15 cellular contexts compared by ENCODE assay signal in the genomic region with DNA sequence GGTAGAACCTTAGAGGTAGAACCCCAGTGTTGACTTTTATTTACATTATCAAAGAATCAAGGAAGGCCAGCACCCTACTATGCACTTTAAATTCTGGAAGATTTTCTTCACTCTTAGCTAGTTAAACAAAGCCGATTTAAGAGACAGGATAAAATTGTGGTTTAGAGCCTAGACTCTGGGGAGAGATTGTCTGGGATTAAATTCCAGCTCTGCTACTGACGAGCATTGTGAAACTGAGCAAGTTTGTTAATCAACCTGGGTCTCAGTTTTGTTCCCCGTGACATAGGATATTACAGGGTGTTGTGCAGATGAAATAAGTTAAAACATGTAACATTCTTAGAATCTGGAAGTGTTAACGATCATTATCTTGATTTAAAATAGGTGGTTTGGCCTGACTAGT.
A peak's percentile ranks its signal among the peaks of the same experiment; 100 is the strongest.
DNase-seq lines count a peak whose midpoint lies in the region; ATAC-seq and TF ChIP-seq lines count a peak whose summit lies in the region.
"Had no signal": no experiment of that assay in that cellular context is flagged by ENCODE, and none has a peak within 500 bp of the region (broad histone marks: within the 10 kb centered on the region; RNA-seq: fewer than 3 reads in every experiment).

No MANE protein-coding gene starts in this region.

- ATAC-seq in activated T-cell treated with anti-CD3 and anti-CD28 coated beads, Interleukin-2, amount 50 U/mL, for 72 hours (replicated peaks in 1 of 2), result peak in 1 of 2 donors; percentile 5
- ATAC-seq in IMR-90 (ENCODE audit: low read depth), result no peak
- no peak for ATAC-seq in HG02623 (IDR thresholded peaks at IDR 0.05; ENCODE audit: unreplicated experiment)

- no peak overlapping the region for H2AK9ac ChIP-seq in IMR-90 (replicated peaks; ENCODE audit: low read depth, low read length, poor library complexity)

- H3K9me1 ChIP-seq in IMR-90 (ENCODE audit: insufficient read depth, low read length), result peaks cover 13% of the 10 kb centered on the region

- DNase-seq in activated T-cell treated with anti-CD3 and anti-CD28 coated beads, Interleukin-2, amount 50 U/mL, for 72 hours, result no peak
- DNase-seq in activated T-cell treated with anti-CD3 and anti-CD28 coated beads, Interleukin-2, amount 50 U/mL, for 48 hours, result no peak
- DNase-seq in IMR-90, result no peak
- DNase-seq in epithelial cell of prostate (ENCODE audit: low read depth, low spot score), result no peak
- DNase-seq in NCI-H2081 (lab: John Stamatoyannopoulos, UW), result no peak
- no peak for DNase-seq in NCI-H2107 treated with DMSO at 0.1 percent for 48 hours (lab: John Stamatoyannopoulos, UW; ENCODE audit: unreplicated experiment)
- DNase-seq: activated CD4-positive, CD25-positive, alpha-beta regulatory T cell treated with anti-CD3 and anti-CD28 coated beads, Interleukin-2, amount 50 U/mL, for 72 hours; activated effector memory CD4-positive, alpha-beta T cell treated with anti-CD3 and anti-CD28 coated beads, Interleukin-2, amount 50 U/mL, for 16 hours; DMS153; mesendoderm; MM.1S had no signal

- H3K27ac ChIP-seq in IMR-90 (ENCODE audit: insufficient read depth, low read length) (no peak overlapping the region; the same call in 1 of the 2 replicates), epithelial cell of prostate (peak overlapping the region; percentile 92), skeletal muscle tissue (ENCODE audit: low read depth, low read length) (peak overlapping the region; percentile 16)

- H2BK5ac ChIP-seq in IMR-90 (ENCODE audit: low read depth, low read length, poor library complexity, severe bottlenecking), result peak overlapping the region; percentile 84

- TF ChIP-seq CTCF in IMR-90 (conservative IDR thresholded peaks at IDR 0.05; ENCODE audit: low read depth, low read length), result no peak

- H3K27me3 ChIP-seq in IMR-90 (ENCODE audit: control insufficient read depth, insufficient read depth, low read length), result no peaks in the 10 kb centered on the region
- no peaks in the 10 kb centered on the region for H3K27me3 ChIP-seq in skeletal muscle tissue (ENCODE audit: control insufficient read depth in 3 of 3, insufficient read depth in 3 of 3, low read length in 3 of 3)
- H3K27me3 ChIP-seq: upper lobe of left lung had no signal

- no peaks in the 10 kb centered on the region for H3K36me3 ChIP-seq in IMR-90 (ENCODE audit: control insufficient read depth, insufficient read depth, low read length)
- H3K36me3 ChIP-seq in skeletal muscle tissue (ENCODE audit: control insufficient read depth in 3 of 3, insufficient read depth in 3 of 3, low read length in 3 of 3), result no peaks in the 10 kb centered on the region
- H3K36me3 ChIP-seq: upper lobe of left lung had no signal

- H3K36me3 Mint-ChIP-seq in activated T-cell treated with anti-CD3 and anti-CD28 coated beads, Interleukin-2, amount 50 U/mL, for 72 hours (ENCODE audit: insufficient read depth in 2 of 2), result no peaks in the 10 kb centered on the region

- no peaks in the 10 kb centered on the region for H3K9me3 Mint-ChIP-seq in activated T-cell treated with anti-CD3 and anti-CD28 coated beads, Interleukin-2, amount 50 U/mL, for 72 hours
- H3K9me3 Mint-ChIP-seq: central memory CD8-positive, alpha-beta T cell had no signal

- H4K91ac ChIP-seq in IMR-90 (ENCODE audit: insufficient read depth, low read depth, low read length), result no peak overlapping the region

- peaks cover 5% of the 10 kb centered on the region for H3K4me1 Mint-ChIP-seq in activated T-cell treated with anti-CD3 and anti-CD28 coated beads, Interleukin-2, amount 50 U/mL, for 72 hours (ENCODE audit: low read depth)
- H3K4me1 Mint-ChIP-seq: central memory CD8-positive, alpha-beta T cell had no signal

- peak overlapping the region in 1 of 2 donors; percentile 45 for H3K4me3 Mint-ChIP-seq in activated T-cell treated with anti-CD3 and anti-CD28 coated beads, Interleukin-2, amount 50 U/mL, for 72 hours
- H3K4me3 Mint-ChIP-seq: central memory CD8-positive, alpha-beta T cell had no signal

- BruUV-seq in IMR-90 (replicated peaks; lab: Mats Ljungman, UMichigan), result no TSS peak

- H3K4me1 ChIP-seq in IMR-90 (ENCODE audit: control insufficient read depth, insufficient read depth, low read length) (peaks cover 6% of the 10 kb centered on the region), skeletal muscle tissue (ENCODE audit: control insufficient read depth in 3 of 3, insufficient read depth in 3 of 3, low read length in 3 of 3) (peaks cover 19 to 38% (median 35%) of the 10 kb centered on the region in 3 donors)

- H2BK15ac ChIP-seq in IMR-90 (ENCODE audit: low read depth, low read length), result peak overlapping the region; percentile 97; the same call in 2 of the 3 replicates

- no peak overlapping the region for H3K4me3 ChIP-seq in IMR-90 (ENCODE audit: insufficient read depth, low read depth, low read length)
- no peak overlapping the region for H3K4me3 ChIP-seq in skeletal muscle tissue (ENCODE audit: low read length in 3 of 3)
- H3K4me3 ChIP-seq: upper lobe of left lung had no signal

- TF ChIP-seq RAD21 in IMR-90 (IDR thresholded peaks at IDR 0.05; ENCODE audit: low read length), result no peak

- H2AK5ac ChIP-seq in IMR-90 (ENCODE audit: low read depth, low read length), result no peak overlapping the region

- 88% methylated on average over 1 of the region's 4 CpGs; no CpG with 5 or more reads in 1 of the 2 experiments for WGBS in IMR-90 (ENCODE audit: extremely low coverage in 2 of 2, insufficient read length in 1 of 2), 2 experiments

- dilution Hi-C loops in IMR-90 (cut with HindIII; ENCODE audit: low sequenced_read_pairs, unreplicated experiment), result no loop called here

- intact Hi-C loops in IMR-90 (cut with micrococcal nuclease), result no loop called here

- H3K27ac Mint-ChIP-seq in activated T-cell treated with anti-CD3 and anti-CD28 coated beads, Interleukin-2, amount 50 U/mL, for 72 hours, result peak overlapping the region; percentile 64

- H3K4me2 ChIP-seq in IMR-90 (ENCODE audit: low read depth, low read length), result no peak overlapping the region; the same call in 1 of the 2 replicates

- H3K18ac ChIP-seq in IMR-90 (ENCODE audit: low read depth, low read length), result no peak overlapping the region

- peak overlapping the region; percentile 22 to 58; a peak in 3 of 4 replicates for H4K8ac ChIP-seq in IMR-90 (ENCODE audit: low read depth in 2 of 2, low read length in 2 of 2)

- peak overlapping the region; percentile 87 for H2BK20ac ChIP-seq in IMR-90 (ENCODE audit: low read depth, low read length)

- CTCF ChIA-PET in IMR-90 (lab: Yijun Ruan, JAX), result no interaction called here

- POLR2A ChIA-PET in IMR-90 (lab: Charles Lee; ENCODE audit: unreplicated experiment), result interaction anchor here (0.6 kb wide), 1 partner anchor 19 kb away, joined by 5 read pairs; no protein-coding TSS in a partner anchor

- no peak overlapping the region for H3K56ac ChIP-seq in IMR-90 (ENCODE audit: extremely low read depth, insufficient read depth, low read length)

- H2BK120ac ChIP-seq in IMR-90 (ENCODE audit: low read depth, low read length), result peak overlapping the region; percentile 90; the same call in 1 of the 2 replicates

- no peaks in the 10 kb centered on the region for H3K79me1 ChIP-seq in IMR-90 (ENCODE audit: low read depth in 1 of 2, low read length in 2 of 2)

- peak overlapping the region; percentile 37; the same call in 1 of the 2 replicates for H3K23ac ChIP-seq in IMR-90 (ENCODE audit: low read depth, low read length)

- no peaks in the 10 kb centered on the region for H4K20me1 ChIP-seq in IMR-90 (ENCODE audit: insufficient read depth, low read length)

- H3K9me3 ChIP-seq in IMR-90 (ENCODE audit: control insufficient read depth, insufficient read depth, low read length) (no peaks in the 10 kb centered on the region), skeletal muscle tissue (ENCODE audit: control insufficient read depth in 3 of 3, low read length in 3 of 3) (no peaks in the 10 kb centered on the region)
- H3K9me3 ChIP-seq: upper lobe of left lung had no signal

- H3K9ac ChIP-seq in IMR-90 (ENCODE audit: low read depth, low read length) (no peak overlapping the region), skeletal muscle tissue (ENCODE audit: low read depth in 1 of 3, low read length in 3 of 3) (no peak overlapping the region)

- in situ Hi-C loops in IMR-90 (cut with MboI; ENCODE audit: low sequenced_read_pairs), result no loop called here

- H3K14ac ChIP-seq in IMR-90 (replicated peaks; ENCODE audit: low read depth, low read length), result peak overlapping the region; percentile 11

- H4K5ac ChIP-seq in IMR-90 (ENCODE audit: low read depth, low read length), result no peak overlapping the region

- H2AFZ ChIP-seq in IMR-90 (replicated peaks; ENCODE audit: low read length, poor library complexity), result no peak overlapping the region

- peaks cover 39% of the 10 kb centered on the region for H3K27me3 Mint-ChIP-seq in activated T-cell treated with anti-CD3 and anti-CD28 coated beads, Interleukin-2, amount 50 U/mL, for 72 hours (ENCODE audit: low read depth)

- H3K4ac ChIP-seq in IMR-90 (ENCODE audit: low read depth, low read length), result peak overlapping the region; percentile 63

- TF ChIP-seq POLR2A in IMR-90 (IDR thresholded peaks at IDR 0.05; ENCODE audit: low read depth, low read length), result no peak

TF ChIP-seq in IMR-90, 13 proteins besides CTCF, POLR2A, EP300 and RAD21 (continues in another document):
- TF ChIP-seq RCOR1 (IDR thresholded peaks at IDR 0.05; ENCODE audit: insufficient replicate concordance, low read length) (no peak), CEBPB (IDR thresholded peaks at IDR 0.05; ENCODE audit: low read depth, low read length) (no peak), SMC3 (IDR thresholded peaks at IDR 0.05; ENCODE audit: low read depth, low read length) (no peak), NFE2L2 (IDR thresholded peaks at IDR 0.05; ENCODE audit: low read depth, low read length) (no peak), MXI1 (IDR thresholded peaks at IDR 0.05; ENCODE audit: borderline replicate concordance, low read depth, low read length) (no peak), RFX5 (IDR thresholded peaks at IDR 0.05; ENCODE audit: low read depth, low read length) (no peak), MAZ (IDR thresholded peaks at IDR 0.05; ENCODE audit: borderline replicate concordance, low read depth, low read length) (no peak), FOS (IDR thresholded peaks at IDR 0.05; ENCODE audit: low read depth, low read length) (no peak), BHLHE40 (IDR thresholded peaks at IDR 0.05; ENCODE audit: low read depth, low read length) (no peak), MAFK (IDR thresholded peaks at IDR 0.05; ENCODE audit: low read depth, low read length) (no peak), CHD1 (IDR thresholded peaks at IDR 0.05; ENCODE audit: low read depth, low read length) (no peak)
- TF ChIP-seq, protein P1, sequence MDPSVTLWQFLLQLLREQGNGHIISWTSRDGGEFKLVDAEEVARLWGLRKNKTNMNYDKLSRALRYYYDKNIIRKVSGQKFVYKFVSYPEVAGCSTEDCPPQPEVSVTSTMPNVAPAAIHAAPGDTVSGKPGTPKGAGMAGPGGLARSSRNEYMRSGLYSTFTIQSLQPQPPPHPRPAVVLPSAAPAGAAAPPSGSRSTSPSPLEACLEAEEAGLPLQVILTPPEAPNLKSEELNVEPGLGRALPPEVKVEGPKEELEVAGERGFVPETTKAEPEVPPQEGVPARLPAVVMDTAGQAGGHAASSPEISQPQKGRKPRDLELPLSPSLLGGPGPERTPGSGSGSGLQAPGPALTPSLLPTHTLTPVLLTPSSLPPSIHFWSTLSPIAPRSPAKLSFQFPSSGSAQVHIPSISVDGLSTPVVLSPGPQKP (IDR thresholded peaks at IDR 0.05; ENCODE audit: borderline replicate concordance, low read depth, low read length), result no peak
